9 cellular contexts compared by ENCODE assay signal in genomic region chr5:138996120-138996519, GRCh38.
"Had no signal": no experiment of that assay in that cellular context is flagged by ENCODE, and none has a peak within 500 bp of the region (broad histone marks: within the 10 kb centered on the region; RNA-seq: fewer than 3 reads in every experiment).

No MANE protein-coding gene starts in this region.

- H3K27ac Mint-ChIP-seq: IgD-negative memory B cell had no signal

- DNase-seq: IMR-90, KBM-7, KG1 had no signal

- H3K27ac ChIP-seq: HL-60, KMS-11 had no signal

- H3K4me2 ChIP-seq: KMS-11 had no signal

- H3K4me1 Mint-ChIP-seq: IgD-negative memory B cell had no signal

- H3K4me3 ChIP-seq: K562 had no signal

- H3K4me3 Mint-ChIP-seq: IgD-negative memory B cell had no signal

- FAIRE-seq: HepG2, HTR-8/SVneo, K562 had no signal

- H3K27me3 Mint-ChIP-seq: IgD-negative memory B cell had no signal

- ATAC-seq: HepG2, K562 had no signal
